In the genomic region with DNA sequence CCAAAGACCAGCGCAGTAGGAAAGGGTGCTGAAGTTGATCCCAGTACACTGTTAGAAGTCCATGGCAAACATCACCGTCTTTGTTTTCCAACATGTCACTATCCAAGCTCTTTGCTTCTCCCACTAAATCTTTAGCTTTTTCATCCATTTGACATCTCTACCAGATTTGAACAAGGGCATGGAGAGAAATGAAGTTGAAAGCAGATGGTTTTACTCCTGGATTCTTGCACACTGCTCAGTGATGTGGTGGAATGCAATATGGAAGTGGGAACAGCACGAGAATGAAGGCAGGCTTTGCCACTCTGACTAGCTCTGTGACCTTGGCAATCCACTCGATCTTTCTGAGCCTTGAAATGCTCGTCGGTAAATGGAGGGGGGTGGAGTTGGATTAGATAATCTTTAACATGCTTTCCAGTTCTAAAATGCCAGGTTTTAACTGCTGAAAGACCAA, we compare ENCODE assay signal across 12 cellular contexts. TPM values are rescaled to one million over a fixed set of nuclear protein-coding genes. Genes with fewer than 3 reads are reported as not detected.
A peak's percentile ranks its signal among the peaks of the same experiment; 100 is the strongest.
DNase-seq lines count a peak whose midpoint lies in the region; ATAC-seq and TF ChIP-seq lines count a peak whose summit lies in the region.
"Had no signal": no experiment of that assay in that cellular context is flagged by ENCODE, and none has a peak within 500 bp of the region (broad histone marks: within the 10 kb centered on the region; RNA-seq: fewer than 3 reads in every experiment).

No MANE protein-coding gene starts in this region.

- no peak overlapping the region for H3K4me3 ChIP-seq in mucosa of descending colon

- no peaks in the 10 kb centered on the region for H3K36me3 ChIP-seq in mucosa of descending colon (ENCODE audit: low read depth)

- H3K9me3 Mint-ChIP-seq in osteocyte (ENCODE audit: unreplicated experiment), result no peaks in the 10 kb centered on the region
- H3K9me3 Mint-ChIP-seq: activated T-cell treated with anti-CD3 and anti-CD28 coated beads, Interleukin-2, amount 50 U/mL, for 72 hours had no signal

- no peak for TF ChIP-seq CTCF in mucosa of descending colon (IDR thresholded peaks at IDR 0.05)
- TF ChIP-seq CTCF in osteocyte (IDR thresholded peaks at IDR 0.05), result no peak

- peak; percentile 64 for ATAC-seq in mucosa of descending colon
- ATAC-seq in GM19023 (IDR thresholded peaks at IDR 0.05; ENCODE audit: unreplicated experiment), result no peak
- ATAC-seq: activated T-cell treated with anti-CD3 and anti-CD28 coated beads, Interleukin-2, amount 50 U/mL, for 72 hours had no signal

- peaks cover 4% of the 10 kb centered on the region for H3K36me3 Mint-ChIP-seq in osteocyte (ENCODE audit: unreplicated experiment)

- H3K4me3 Mint-ChIP-seq in osteocyte (ENCODE audit: unreplicated experiment), result no peak overlapping the region
- H3K4me3 Mint-ChIP-seq: activated T-cell treated with anti-CD3 and anti-CD28 coated beads, Interleukin-2, amount 50 U/mL, for 72 hours had no signal

- no peaks in the 10 kb centered on the region for H3K9me3 ChIP-seq in mucosa of descending colon

- H3K4me1 Mint-ChIP-seq in osteocyte (ENCODE audit: unreplicated experiment), result peaks cover 13% of the 10 kb centered on the region

- peaks cover 15% of the 10 kb centered on the region for H3K4me1 ChIP-seq in mucosa of descending colon (ENCODE audit: low read depth)

- intact Hi-C loops in mucosa of descending colon (cut with DNase I, micrococcal nuclease), result no loop called here

- H3K27me3 Mint-ChIP-seq in osteocyte (ENCODE audit: unreplicated experiment), result no peaks in the 10 kb centered on the region

- H3K27ac Mint-ChIP-seq in osteocyte (ENCODE audit: unreplicated experiment), result no peak overlapping the region

- peak; percentile 17 for DNase-seq in Ammon's horn (ENCODE audit: low spot score)
- DNase-seq in NCI-H69 (lab: John Stamatoyannopoulos, UW), result peak; percentile 58
- peak; percentile 49 for DNase-seq in fibroblast of peridontal ligament (ENCODE audit: extremely low read depth)
- no peak for DNase-seq in mucosa of descending colon
- no peak for DNase-seq in GF-D8 (lab: John Stamatoyannopoulos, UW)
- DNase-seq in osteocyte (ENCODE audit: extremely low spot score, unreplicated experiment), result no peak
- DNase-seq in NCI-H748 (lab: John Stamatoyannopoulos, UW; ENCODE audit: unreplicated experiment), result no peak
- DNase-seq: activated CD4-positive, alpha-beta T cell treated with anti-CD3 and anti-CD28 coated beads for 1 hour; activated T-cell treated with anti-CD3 and anti-CD28 coated beads, Interleukin-2, amount 50 U/mL, for 72 hours; Karpas-422; NCI-H2081 treated with DMSO at 0.1 percent for 48 hours had no signal

RNA-seq across cellular contexts. Expression of a gene that starts 20.4 kb away (rescaled TPM):
- total RNA-seq in mucosa of descending colon (10 to 100 TPM in 1 of 3 donors, 1 to 10 TPM in 2; 5.3 to 13.9 (median 5.8) TPM), osteocyte (15.3 and 15.6 TPM in 2 replicates)

RNA-seq across cellular contexts. Expression of a gene that starts 36.6 kb away (rescaled TPM):
- total RNA-seq in mucosa of descending colon (1 to 10 TPM in 1 of 3 donors, under 1 TPM in 2; 0.27 to 5.1 (median 0.29) TPM), osteocyte (3.4 and 4.7 TPM in 2 replicates)

Comparison
In these comparisons a context has a peak if more than half of its experiments do, and no peak if none do; other contexts are left out.
1. DNase-seq: peak in Ammon's horn (single experiment), NCI-H69 (single experiment) and fibroblast of peridontal ligament (single experiment); none in mucosa of descending colon (0 of 3), GF-D8 (single experiment), osteocyte (single experiment) and NCI-H748 (single experiment).